In genomic region chr1:197692965-197693364, GRCh38 we compare ENCODE assay signal across 9 cellular contexts.
DNase-seq lines count a peak whose midpoint lies in the region; ATAC-seq and TF ChIP-seq lines count a peak whose summit lies in the region.
"Had no signal": no experiment of that assay in that cellular context is flagged by ENCODE, and none has a peak within 500 bp of the region (broad histone marks: within the 10 kb centered on the region; RNA-seq: fewer than 3 reads in every experiment).

No MANE protein-coding gene starts in this region.

- CTCF ChIA-PET in AG04449 (lab: Yijun Ruan, JAX): interaction anchor here (0.7 to 2.7 kb wide), 11 partner anchors 9 to 395 kb away, joined by 3 to 29 read pairs (median 3); partner anchors contain the start of genes C1orf53 and LHX9

- TF ChIP-seq CTCF in AG04449 (IDR thresholded peaks at IDR 0.05; ENCODE audit: insufficient read depth, low read length, missing control alignments) (peak; percentile 23), fibroblast of the aortic adventitia (IDR thresholded peaks at IDR 0.05; ENCODE audit: insufficient read depth, low read length) (peak; percentile 39)

- ATAC-seq in GM18520 (IDR thresholded peaks at IDR 0.05; ENCODE audit: unreplicated experiment) (peak; percentile 61), GM18907 (IDR thresholded peaks at IDR 0.05; ENCODE audit: unreplicated experiment) (no peak)

- DNase-seq in AG04449 (ENCODE audit: low read depth, low spot score): no peak
- peak; percentile 73 for DNase-seq in OCI-M1 (lab: John Stamatoyannopoulos, UW)
- DNase-seq in fibroblast of the aortic adventitia (ENCODE audit: low read depth): peak; percentile 53
- no peak for DNase-seq in NCI-H510A treated with DMSO at 0.1 percent for 48 hours (lab: John Stamatoyannopoulos, UW)
- no peak for DNase-seq in NCI-H774 (lab: John Stamatoyannopoulos, UW)
- DNase-seq in activated CD8-positive, alpha-beta memory T cell treated with anti-CD3 and anti-CD28 coated beads, Interleukin-2, amount 50 U/mL, for 48 hours: no peak
- DNase-seq: hippocampal formation had no signal

- no peak overlapping the region for H3K4me3 ChIP-seq in AG04449 (ENCODE audit: low read depth, low read length)
- no peak overlapping the region for H3K4me3 ChIP-seq in fibroblast of the aortic adventitia (ENCODE audit: low read depth, low read length)

- POLR2A ChIA-PET in AG04449 (lab: Yijun Ruan, JAX): interaction anchor here (0.6 to 0.7 kb wide), 2 partner anchors 210 to 804 kb away, joined by 3 read pairs; partner anchors contain the start of gene C1orf53

Comparison
In these comparisons a context has a peak if more than half of its experiments do, and no peak if none do; other contexts are left out.
1. DNase-seq: peak in OCI-M1 (single experiment) and fibroblast of the aortic adventitia (single experiment); none in AG04449 (single experiment), NCI-H510A treated with DMSO at 0.1 percent for 48 hours (single experiment), NCI-H774 (single experiment) and activated CD8-positive, alpha-beta memory T cell treated with anti-CD3 and anti-CD28 coated beads, Interleukin-2, amount 50 U/mL, for 48 hours (single experiment).